19 cellular contexts compared by ENCODE assay signal in the genomic region with DNA sequence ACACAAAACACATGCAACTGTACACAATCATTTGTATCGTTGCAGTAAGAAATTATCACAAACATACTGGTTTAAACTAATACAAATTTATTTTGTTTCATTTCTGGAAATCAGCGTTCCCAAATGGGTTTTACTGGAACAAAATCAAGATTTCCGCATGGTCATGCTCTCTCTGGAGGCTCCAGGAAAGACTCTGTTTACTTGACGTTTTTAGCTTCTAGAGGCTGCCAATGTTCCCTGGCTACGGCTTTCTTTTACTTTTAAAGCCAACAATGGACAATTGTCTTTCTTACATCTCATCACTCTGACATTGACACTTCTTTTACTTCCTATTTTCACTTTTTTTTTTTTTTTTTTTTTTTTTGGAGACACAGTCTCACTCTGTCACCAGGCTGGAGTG.
A peak's percentile ranks its signal among the peaks of the same experiment; 100 is the strongest.
DNase-seq lines count a peak whose midpoint lies in the region; ATAC-seq and TF ChIP-seq lines count a peak whose summit lies in the region.
"Had no signal": no experiment of that assay in that cellular context is flagged by ENCODE, and none has a peak within 500 bp of the region (broad histone marks: within the 10 kb centered on the region; RNA-seq: fewer than 3 reads in every experiment).

No MANE protein-coding gene starts in this region.

- TF ChIP-seq POLR2A in gastroesophageal sphincter (IDR thresholded peaks at IDR 0.05): no peak

- TF ChIP-seq CTCF in gastroesophageal sphincter (IDR thresholded peaks at IDR 0.05): no peak

- DNase-seq in NOMO-1 treated with DMSO at 0.1 percent for 48 hours (lab: John Stamatoyannopoulos, UW; ENCODE audit: unreplicated experiment): peak; percentile 10
- DNase-seq in NOMO-1 (lab: John Stamatoyannopoulos, UW; ENCODE audit: unreplicated experiment in 2 of 2): no peak
- peak; percentile 34 for DNase-seq in NCI-H446 treated with DMSO at 0.1 percent for 48 hours (lab: John Stamatoyannopoulos, UW)
- no peak for DNase-seq in DMS79 (lab: John Stamatoyannopoulos, UW)
- DNase-seq in MG63: no peak
- DNase-seq: 8988T; GF-D8; KG1; MV-4-11; NCI-H1105 treated with DMSO at 0.1 percent for 48 hours; NCI-H2029 treated with DMSO at 0.1 percent for 48 hours; NCI-H2171; NCI-H69; NK-92 treated with Interleukin-12 subunit alpha and Interleukin-12 subunit beta, amount 100 ng/mL, for 24 hours; SHP77 treated with DMSO at 0.1 percent for 48 hours; SK-N-SH had no signal

- TF ChIP-seq EP300 in gastroesophageal sphincter (IDR thresholded peaks at IDR 0.05): no peak

- H3K4me3 ChIP-seq in gastroesophageal sphincter (no peak overlapping the region), subcutaneous abdominal adipose tissue (ENCODE audit: low read depth in 1 of 5, low read length in 5 of 5) (peak overlapping the region; percentile 5 to 57 (median 35)), MG63 (no peak overlapping the region)

- H3K36me3 ChIP-seq in gastroesophageal sphincter (no peaks in the 10 kb centered on the region), subcutaneous abdominal adipose tissue (ENCODE audit: control insufficient read depth in 5 of 5, insufficient read depth in 5 of 5, low read length in 5 of 5) (no peaks in the 10 kb centered on the region), MG63 (no peaks in the 10 kb centered on the region)

- H3K9me3 ChIP-seq in gastroesophageal sphincter (no peaks in the 10 kb centered on the region), subcutaneous abdominal adipose tissue (ENCODE audit: control insufficient read depth in 5 of 5, low read length in 5 of 5) (no peaks in the 10 kb centered on the region), MG63 (no peaks in the 10 kb centered on the region; the same call in 1 of the 2 replicates)
- H3K9me3 ChIP-seq: SK-N-SH had no signal

- ATAC-seq in gastroesophageal sphincter (peak; percentile 57), HG02938 (IDR thresholded peaks at IDR 0.05; ENCODE audit: unreplicated experiment) (no peak)

- H3K9ac ChIP-seq in subcutaneous abdominal adipose tissue (ENCODE audit: low read length in 5 of 5): peak overlapping the region in 1 of 5 donors; percentile 41
- H3K9ac ChIP-seq: SK-N-SH had no signal

- H3K27ac ChIP-seq in gastroesophageal sphincter: no peak overlapping the region
- H3K27ac ChIP-seq in subcutaneous abdominal adipose tissue (ENCODE audit: low read depth, low read length): no peak overlapping the region

- H3K27me3 ChIP-seq in gastroesophageal sphincter (no peaks in the 10 kb centered on the region), subcutaneous abdominal adipose tissue (ENCODE audit: control insufficient read depth in 5 of 5, insufficient read depth in 4 of 5, low read length in 5 of 5) (no peaks in the 10 kb centered on the region), MG63 (no peaks in the 10 kb centered on the region)

- H3K4me1 ChIP-seq in gastroesophageal sphincter: no peaks in the 10 kb centered on the region
- peaks cover 0 to 4% (median 0%) of the 10 kb centered on the region in 5 donors for H3K4me1 ChIP-seq in subcutaneous abdominal adipose tissue (ENCODE audit: control insufficient read depth in 5 of 5, insufficient read depth in 5 of 5, low read length in 5 of 5)

- 22 to 39% methylated on average over 5 of the region's 5 CpGs for WGBS in gastroesophageal sphincter (ENCODE audit: low coverage in 1 of 2), 2 donors

Comparison
In these comparisons a context has a peak if more than half of its experiments do, and no peak if none do; other contexts are left out.
1. DNase-seq: peak in NOMO-1 treated with DMSO at 0.1 percent for 48 hours (single experiment) and NCI-H446 treated with DMSO at 0.1 percent for 48 hours (single experiment); none in NOMO-1 (0 of 2), DMS79 (single experiment) and MG63 (single experiment).
2. H3K4me3 ChIP-seq: peak in subcutaneous abdominal adipose tissue (5 of 5); none in gastroesophageal sphincter (0 of 2) and MG63 (single experiment).